In genomic region chr4:76459291-76459723, GRCh38 we compare ENCODE assay signal across 9 cellular contexts. TPM values are rescaled to one million over a fixed set of nuclear protein-coding genes. Genes with fewer than 3 reads are reported as not detected.
DNase-seq lines count a peak whose midpoint lies in the region; ATAC-seq, FAIRE-seq and TF ChIP-seq lines count a peak whose summit lies in the region.
"Had no signal": no experiment of that assay in that cellular context is flagged by ENCODE, and none has a peak within 500 bp of the region (broad histone marks: within the 10 kb centered on the region; RNA-seq: fewer than 3 reads in every experiment).

No MANE protein-coding gene starts in this region.

- no peaks in the 10 kb centered on the region for H3K79me2 ChIP-seq in H1 (ENCODE audit: control insufficient read depth in 1 of 2, insufficient read depth in 2 of 2, low read length in 2 of 2)

- peak overlapping the region; percentile 77 for H2BK12ac ChIP-seq in H1 (ENCODE audit: low read depth, low read length)

- FAIRE-seq in H1 (lab: Jason Lieb, UNC) (peak; percentile 100), urothelium cell line (lab: Jason Lieb, UNC) (peak; percentile 30)

- peaks cover 20 to 21% of the 10 kb centered on the region in 2 experiments for H3K9me3 ChIP-seq in H1 (ENCODE audit: insufficient read depth in 2 of 2, low read depth in 1 of 2, low read length in 1 of 2)

- H3K18ac ChIP-seq in H1 (ENCODE audit: extremely low read depth, low read length): 0 out of 2 replicates have a peak overlapping the region, but pooled peaks have one; percentile 4

- H2BK5ac ChIP-seq in H1 (ENCODE audit: low read depth, low read length): peak overlapping the region; percentile 79

- H4K20me1 ChIP-seq in H1 (replicated peaks in 1 of 2; ENCODE audit: control insufficient read depth in 1 of 2, insufficient read depth in 2 of 2, low read length in 2 of 2): no peaks in the 10 kb centered on the region

- no peaks in the 10 kb centered on the region for H3K27me3 ChIP-seq in H1 (replicated peaks in 1 of 4; ENCODE audit: control insufficient read depth in 3 of 4, extremely low read depth in 1 of 4, insufficient read depth in 3 of 4, low read length in 3 of 4)

- TF ChIP-seq RAD21 in H1 (IDR thresholded peaks at IDR 0.05 in 1 of 2, conservative IDR thresholded peaks at IDR 0.05 in 1 of 2; ENCODE audit: low read depth in 2 of 2, low read length in 2 of 2): 0 out of 4 replicates have a peak, but pooled peaks of 1 of the 2 experiments have one; percentile 7

- H2AFZ ChIP-seq in H1 (ENCODE audit: low read length): no peak overlapping the region

- H3K23me2 ChIP-seq in H1 (ENCODE audit: low read depth, low read length): no peaks in the 10 kb centered on the region

- TF ChIP-seq EP300 in H1 (IDR thresholded peaks at IDR 0.05; ENCODE audit: borderline replicate concordance in 1 of 2, low read depth in 2 of 2, low read length in 2 of 2): no peak

- no peak overlapping the region for H3K56ac ChIP-seq in H1 (replicated peaks; ENCODE audit: insufficient read length, low read depth, low read length)

- TF ChIP-seq CTCF in H1 (IDR thresholded peaks at IDR 0.05; ENCODE audit: control extremely low read depth in 1 of 3, insufficient read depth in 1 of 3, low read depth in 1 of 3, low read length in 3 of 3): no peak

- H3K4ac ChIP-seq in H1 (replicated peaks; ENCODE audit: insufficient read length, low read depth, low read length): no peak overlapping the region

- DNase-seq in NCI-H2227 treated with DMSO at 0.1 percent for 48 hours (lab: John Stamatoyannopoulos, UW) (peak; percentile 27), H1 (ENCODE audit: low read depth in 1 of 2, low spot score in 2 of 2) (peak in 1 of 2 experiments; percentile 88), left kidney (ENCODE audit: low read depth, low spot score) (peak; percentile 75), urothelium cell line (ENCODE audit: low spot score) (peak; percentile 83), KG1 (lab: John Stamatoyannopoulos, UW) (no peak), NCI-H146 (lab: John Stamatoyannopoulos, UW) (no peak)
- DNase-seq: activated T-cell treated with anti-CD3 and anti-CD28 coated beads, Interleukin-2, amount 50 U/mL, for 48 hours; NCI-H1694 had no signal

- peak overlapping the region; percentile 2 to 54 (median 50); a peak in 5 of 7 replicates for H3K9ac ChIP-seq in H1 (replicated peaks in 1 of 4; ENCODE audit: extremely low read depth in 1 of 4, low read depth in 3 of 4, low read length in 3 of 4)

- no peak overlapping the region; the same call in 1 of the 2 replicates for H2BK20ac ChIP-seq in H1 (ENCODE audit: low read length)

- H3K14ac ChIP-seq in H1 (ENCODE audit: insufficient read length): no peak overlapping the region

- H2AK5ac ChIP-seq in H1 (ENCODE audit: low read depth, low read length): no peak overlapping the region; the same call in 1 of the 2 replicates

- TF ChIP-seq POLR2A in H1 (IDR thresholded peaks at IDR 0.05; ENCODE audit: control extremely low read depth in 1 of 2, low read depth in 2 of 2, low read length in 2 of 2): peak in 1 of 2 experiments; percentile 73; a peak in 2 of 3 replicates

- peak overlapping the region in 2 of 4 experiments; percentile 16 to 23; a peak in 2 of 8 replicates for H3K4me3 ChIP-seq in H1 (ENCODE audit: extremely low read depth in 1 of 4, insufficient read depth in 2 of 4, low read depth in 3 of 4, low read length in 4 of 4)

- no peak overlapping the region for H4K8ac ChIP-seq in H1 (ENCODE audit: extremely low read depth, insufficient read depth, low read length)

- peak overlapping the region; percentile 62 for H4K5ac ChIP-seq in H1 (ENCODE audit: insufficient read length, low read depth, low read length)

- no peak overlapping the region for H2BK15ac ChIP-seq in H1 (ENCODE audit: low read length)

- H3K27ac ChIP-seq in H1 (ENCODE audit: low read depth, low read length): peak overlapping the region; percentile 77

- H3K79me1 ChIP-seq in H1 (ENCODE audit: low read depth, low read length): no peaks in the 10 kb centered on the region

- CTCF ChIA-PET in H1 (lab: Charles Lee; ENCODE audit: partially characterized antibody): interaction anchor here (1.0 to 2.1 kb wide), 4 partner anchors 24 to 34 kb away, joined by 3 to 9 read pairs (median 3); partner anchors contain the start of gene SHROOM3

- no peak overlapping the region for H3K23ac ChIP-seq in H1 (ENCODE audit: insufficient read length)

- H3K4me2 ChIP-seq in H1 (ENCODE audit: insufficient read depth in 1 of 2, low read depth in 2 of 2, low read length in 2 of 2): peak overlapping the region; percentile 56 to 59

- peak overlapping the region; percentile 0 for H2BK120ac ChIP-seq in H1 (replicated peaks; ENCODE audit: low read depth, low read length)

- POLR2A ChIA-PET in H1 (lab: Charles Lee; ENCODE audit: partially characterized antibody): interaction anchor here (1.0 to 2.6 kb wide), 9 partner anchors 10 to 311 kb away, joined by 3 to 15 read pairs (median 4); partner anchors contain the start of genes NUP54 and SHROOM3

- H3K4me1 ChIP-seq in H1 (replicated peaks in 1 of 4; ENCODE audit: control insufficient read depth in 3 of 4, insufficient read depth in 4 of 4, low read length in 3 of 4): peaks cover 3 to 10% (median 9%) of the 10 kb centered on the region in 4 experiments; a peak in 5 of 7 replicates

- H3K36me3 ChIP-seq in H1 (ENCODE audit: control insufficient read depth in 2 of 4, insufficient read depth in 4 of 4, low read length in 3 of 4): peaks cover 0 to 12% (median 1%) of the 10 kb centered on the region in 4 experiments; a peak in 1 of 8 replicates

- H4K91ac ChIP-seq in H1 (replicated peaks; ENCODE audit: insufficient read length, low read length): peak overlapping the region; percentile 13

- ATAC-seq in GM18867 (IDR thresholded peaks at IDR 0.05; ENCODE audit: unreplicated experiment): no peak

- 6% methylated on average over 11 of the region's 11 CpGs; no CpG with 5 or more reads in 1 of the 2 experiments for WGBS in H1 (ENCODE audit: extremely low coverage in 1 of 2, insufficient coverage in 1 of 2, insufficient read length in 1 of 2, insufficient replicate concordance in 2 of 2, low coverage in 1 of 2, low lambda C conversion rate in 2 of 2, missing lambda C conversion rate in 1 of 2), 2 experiments

TF ChIP-seq in H1, 55 proteins besides CTCF, POLR2A, EP300 and RAD21 (continues in another document):
- TF ChIP-seq HDAC2 (IDR thresholded peaks at IDR 0.05; ENCODE audit: borderline replicate concordance in 1 of 2, low read depth in 2 of 2, low read length in 2 of 2) (no peak), PHF8 (conservative IDR thresholded peaks at IDR 0.05; ENCODE audit: low read depth, low read length) (no peak), ATF2 (IDR thresholded peaks at IDR 0.05; ENCODE audit: low read length) (peak; percentile 89), RNF2 (IDR thresholded peaks at IDR 0.05; ENCODE audit: borderline replicate concordance, low read depth, low read length, missing control alignments, poor library complexity, severe bottlenecking) (no peak)

RNA-seq across cellular contexts. Expression of gene SHROOM3, which starts 24.3 kb away (rescaled TPM):
- 34.0 and 35.6 TPM in 2 replicates for total RNA-seq in H1 (2021; fragmentation: NEBNext Ultra II Directional; extraction: Animal tissue kit (Norgen Biotek cat#: 25700))
- 15.8 and 19.7 TPM in 2 replicates for polyA plus RNA-seq in H1 (2011; rRNA removed)
- 15.7 TPM for polyA plus RNA-seq in H1 (2011; cell fraction: cytosol; rRNA removed)
- 33.4 TPM for polyA plus RNA-seq in H1 (2011; cell fraction: nucleus; rRNA removed)
- 14.8 to 19.0 TPM (median 17.2 TPM) in 4 replicates for polyA plus RNA-seq in H1 (2012, experiment 1 of 2)
- 6.4 TPM for polyA plus RNA-seq in H1 (2012, experiment 2 of 2)
- 14.4 TPM for polyA plus RNA-seq in H1 (2013, experiment 1 of 2)
- polyA plus RNA-seq in H1 (2013, experiment 2 of 2): 14.2 TPM
- polyA minus RNA-seq in H1 (2011; rRNA and poly(A)+ RNA removed): 74.3 and 90.8 TPM in 2 replicates
- 42.9 TPM for polyA minus RNA-seq in H1 (2011; cell fraction: cytosol; rRNA and poly(A)+ RNA removed)
- 106 TPM for polyA minus RNA-seq in H1 (2011; cell fraction: nucleus; rRNA and poly(A)+ RNA removed)

RNA-seq across cellular contexts. Expression of gene CCDC158, which starts 38.4 kb away (rescaled TPM):
- total RNA-seq in H1 (2021; fragmentation: NEBNext Ultra II Directional; extraction: Animal tissue kit (Norgen Biotek cat#: 25700)): not detected in 2 replicates
- polyA plus RNA-seq in H1 (2011; rRNA removed): not detected in 2 replicates
- polyA plus RNA-seq in H1 (2011; cell fraction: cytosol; rRNA removed): not detected
- polyA plus RNA-seq in H1 (2011; cell fraction: nucleus; rRNA removed): 0.04 TPM
- polyA plus RNA-seq in H1 (2012, experiment 1 of 2): 0.05 TPM in 1 of 4 replicates, not detected in the others
- polyA plus RNA-seq in H1 (2012, experiment 2 of 2): not detected
- polyA plus RNA-seq in H1 (2013, experiment 1 of 2): 0.02 TPM
- 0.02 TPM for polyA plus RNA-seq in H1 (2013, experiment 2 of 2)
- polyA minus RNA-seq in H1 (2011; rRNA and poly(A)+ RNA removed): not detected in 2 replicates
- not detected for polyA minus RNA-seq in H1 (2011; cell fraction: cytosol; rRNA and poly(A)+ RNA removed)
- not detected for polyA minus RNA-seq in H1 (2011; cell fraction: nucleus; rRNA and poly(A)+ RNA removed)

Comparison
In these comparisons a context has a peak if more than half of its experiments do, and no peak if none do; other contexts are left out.
1. DNase-seq: peak in NCI-H2227 treated with DMSO at 0.1 percent for 48 hours (single experiment), left kidney (single experiment) and urothelium cell line (single experiment); none in KG1 (single experiment) and NCI-H146 (single experiment).